1 cellular context compared by ENCODE assay signal in the genomic region with DNA sequence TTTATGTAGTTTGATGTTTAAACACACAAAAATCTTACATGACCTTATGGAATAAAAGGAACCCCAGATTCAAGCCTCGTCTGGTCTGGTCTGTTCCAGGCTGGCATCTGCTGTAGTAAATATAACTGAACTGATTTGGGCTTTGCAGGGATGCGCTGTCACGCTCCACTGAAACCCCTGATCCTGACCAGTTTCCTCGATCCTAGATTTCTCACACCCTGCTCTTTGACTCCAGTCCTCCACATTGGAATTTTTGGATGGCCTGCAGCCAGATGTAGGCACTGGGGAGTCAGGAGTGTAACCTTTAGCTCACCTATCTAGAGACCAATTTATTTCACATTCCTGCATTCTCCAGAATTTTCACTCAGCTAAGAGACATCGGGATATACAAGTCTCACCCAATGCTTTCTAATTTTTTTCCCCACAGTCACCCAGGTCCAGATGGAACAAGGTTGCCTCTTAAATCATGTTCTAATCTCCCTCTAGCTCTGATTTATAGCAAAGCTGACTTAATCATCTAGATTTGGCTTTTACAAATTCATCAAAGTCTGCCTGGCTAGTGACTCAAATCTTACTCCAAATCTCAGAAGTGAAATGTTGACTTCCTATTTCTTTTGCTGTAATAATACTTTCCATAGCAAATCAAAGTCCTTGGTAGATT.
TF ChIP-seq lines count a peak whose summit lies in the region.

No MANE protein-coding gene starts in this region.

TF ChIP-seq in GM23338, 12 proteins besides CTCF, POLR2A, EP300 and RAD21:
- TF ChIP-seq, protein P1, sequence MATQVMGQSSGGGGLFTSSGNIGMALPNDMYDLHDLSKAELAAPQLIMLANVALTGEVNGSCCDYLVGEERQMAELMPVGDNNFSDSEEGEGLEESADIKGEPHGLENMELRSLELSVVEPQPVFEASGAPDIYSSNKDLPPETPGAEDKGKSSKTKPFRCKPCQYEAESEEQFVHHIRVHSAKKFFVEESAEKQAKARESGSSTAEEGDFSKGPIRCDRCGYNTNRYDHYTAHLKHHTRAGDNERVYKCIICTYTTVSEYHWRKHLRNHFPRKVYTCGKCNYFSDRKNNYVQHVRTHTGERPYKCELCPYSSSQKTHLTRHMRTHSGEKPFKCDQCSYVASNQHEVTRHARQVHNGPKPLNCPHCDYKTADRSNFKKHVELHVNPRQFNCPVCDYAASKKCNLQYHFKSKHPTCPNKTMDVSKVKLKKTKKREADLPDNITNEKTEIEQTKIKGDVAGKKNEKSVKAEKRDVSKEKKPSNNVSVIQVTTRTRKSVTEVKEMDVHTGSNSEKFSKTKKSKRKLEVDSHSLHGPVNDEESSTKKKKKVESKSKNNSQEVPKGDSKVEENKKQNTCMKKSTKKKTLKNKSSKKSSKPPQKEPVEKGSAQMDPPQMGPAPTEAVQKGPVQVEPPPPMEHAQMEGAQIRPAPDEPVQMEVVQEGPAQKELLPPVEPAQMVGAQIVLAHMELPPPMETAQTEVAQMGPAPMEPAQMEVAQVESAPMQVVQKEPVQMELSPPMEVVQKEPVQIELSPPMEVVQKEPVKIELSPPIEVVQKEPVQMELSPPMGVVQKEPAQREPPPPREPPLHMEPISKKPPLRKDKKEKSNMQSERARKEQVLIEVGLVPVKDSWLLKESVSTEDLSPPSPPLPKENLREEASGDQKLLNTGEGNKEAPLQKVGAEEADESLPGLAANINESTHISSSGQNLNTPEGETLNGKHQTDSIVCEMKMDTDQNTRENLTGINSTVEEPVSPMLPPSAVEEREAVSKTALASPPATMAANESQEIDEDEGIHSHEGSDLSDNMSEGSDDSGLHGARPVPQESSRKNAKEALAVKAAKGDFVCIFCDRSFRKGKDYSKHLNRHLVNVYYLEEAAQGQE (IDR thresholded peaks at IDR 0.05; ENCODE audit: unreplicated experiment): no peak
- TF ChIP-seq NANOG (IDR thresholded peaks at IDR 0.05; ENCODE audit: borderline replicate concordance): no peak
- TF ChIP-seq POLR2AphosphoS5 (IDR thresholded peaks at IDR 0.05; ENCODE audit: low read depth): no peak
- TF ChIP-seq, protein P2, sequence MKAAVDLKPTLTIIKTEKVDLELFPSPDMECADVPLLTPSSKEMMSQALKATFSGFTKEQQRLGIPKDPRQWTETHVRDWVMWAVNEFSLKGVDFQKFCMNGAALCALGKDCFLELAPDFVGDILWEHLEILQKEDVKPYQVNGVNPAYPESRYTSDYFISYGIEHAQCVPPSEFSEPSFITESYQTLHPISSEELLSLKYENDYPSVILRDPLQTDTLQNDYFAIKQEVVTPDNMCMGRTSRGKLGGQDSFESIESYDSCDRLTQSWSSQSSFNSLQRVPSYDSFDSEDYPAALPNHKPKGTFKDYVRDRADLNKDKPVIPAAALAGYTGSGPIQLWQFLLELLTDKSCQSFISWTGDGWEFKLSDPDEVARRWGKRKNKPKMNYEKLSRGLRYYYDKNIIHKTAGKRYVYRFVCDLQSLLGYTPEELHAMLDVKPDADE (IDR thresholded peaks at IDR 0.05): no peak
- no peak for TF ChIP-seq CREB1 (CRISPR knock-in tag; IDR thresholded peaks at IDR 0.05; ENCODE audit: low read depth)
- TF ChIP-seq EZH2 (IDR thresholded peaks at IDR 0.05; ENCODE audit: low read depth, unreplicated experiment): no peak
- TF ChIP-seq ZNF331 (CRISPR knock-in tag; IDR thresholded peaks at IDR 0.05; ENCODE audit: low read depth): no peak
- TF ChIP-seq STAT1 (IDR thresholded peaks at IDR 0.05; ENCODE audit: unreplicated experiment): no peak
- no peak for TF ChIP-seq ZNF114 (CRISPR knock-in tag; IDR thresholded peaks at IDR 0.05)
- TF ChIP-seq EZH2phosphoT487 (IDR thresholded peaks at IDR 0.05; ENCODE audit: unreplicated experiment): no peak
